ENCODE assay signal across 8 cellular contexts in genomic region chr1:6613361-6614018, GRCh38. TPM values are rescaled to one million over a fixed set of nuclear protein-coding genes. Genes with fewer than 3 reads are reported as not detected.
DNase-seq lines count a peak whose midpoint lies in the region; ATAC-seq and TF ChIP-seq lines count a peak whose summit lies in the region.

Gene PHF13, plus strand, starts transcription at chr1:6613731. Its CDS starts 336 bp downstream, at chr1:6614067.

- H3K27me3 Mint-ChIP-seq in activated CD4-positive, alpha-beta T cell treated with anti-CD3 and anti-CD28 coated beads, Interleukin-2, amount 10 ng/mL, durations not matched to agents 24 days and 14 days = peaks cover 2% of the 10 kb centered on the region

- peaks cover 16 to 26% (median 20%) of the 10 kb centered on the region in 10 experiments for H3K4me1 ChIP-seq in BLaER1 treated with 17β-estradiol and CSF1 and Interleukin-3, amounts not matched to agents 10 nM and 100 nM
- H3K4me1 ChIP-seq in colonic mucosa = peaks cover 3% of the 10 kb centered on the region

- no peak for TF ChIP-seq CTCF in colonic mucosa (IDR thresholded peaks at IDR 0.05)

- H3K27ac Mint-ChIP-seq in activated CD4-positive, alpha-beta T cell treated with anti-CD3 and anti-CD28 coated beads, Interleukin-2, amount 10 ng/mL, durations not matched to agents 24 days and 14 days = peak within 1 kb of the TSS; percentile 85

- peak within 1 kb of the TSS; percentile 95 for H3K4me3 Mint-ChIP-seq in activated CD4-positive, alpha-beta T cell treated with anti-CD3 and anti-CD28 coated beads, Interleukin-2, amount 10 ng/mL, durations not matched to agents 24 days and 14 days

- H3K27ac ChIP-seq in BLaER1 treated with 17β-estradiol and CSF1 and Interleukin-3, amounts not matched to agents 10 nM and 100 nM = peak within 1 kb of the TSS; percentile 66 to 84 (median 78)
- peak within 1 kb of the TSS; percentile 93 for H3K27ac ChIP-seq in colonic mucosa

- ATAC-seq in GM19351 (IDR thresholded peaks at IDR 0.05; ENCODE audit: unreplicated experiment) (peak; percentile 88), HG03520 (IDR thresholded peaks at IDR 0.05; ENCODE audit: unreplicated experiment) (peak; percentile 90), left colon (peak; percentile 94)

- peaks cover 4% of the 10 kb centered on the region for H3K36me3 Mint-ChIP-seq in activated CD4-positive, alpha-beta T cell treated with anti-CD3 and anti-CD28 coated beads, Interleukin-2, amount 10 ng/mL, durations not matched to agents 24 days and 14 days (ENCODE audit: low read depth)

- H3K9ac ChIP-seq in BLaER1 treated with 17β-estradiol and CSF1 and Interleukin-3, amounts not matched to agents 10 nM and 100 nM = peak within 1 kb of the TSS; percentile 81 to 96 (median 87)
- peak within 1 kb of the TSS; percentile 72 to 86 for H3K9ac ChIP-seq in colonic mucosa (ENCODE audit: low read depth in 2 of 2, low read length in 2 of 2)

- peak within 1 kb of the TSS; percentile 93 to 99 (median 98) for H3K4me3 ChIP-seq in BLaER1 treated with 17β-estradiol and CSF1 and Interleukin-3, amounts not matched to agents 10 nM and 100 nM
- H3K4me3 ChIP-seq in colonic mucosa = peak within 1 kb of the TSS; percentile 95

- peaks cover 21 to 35% (median 34%) of the 10 kb centered on the region in 11 experiments for H4K20me1 ChIP-seq in BLaER1 treated with 17β-estradiol and CSF1 and Interleukin-3, amounts not matched to agents 10 nM and 100 nM

- intact Hi-C loops in activated CD4-positive, alpha-beta T cell treated with anti-CD3 and anti-CD28 coated beads, Interleukin-2, amount 10 ng/mL, durations not matched to agents 24 days and 14 days (cut with micrococcal nuclease) = loop anchor here (1.0 to 5.0 kb wide), 4 partner anchors 10 to 171 kb away; partner anchors contain the start of genes CAMTA1 and DNAJC11
- intact Hi-C loops in colonic mucosa (cut with DNase I) = no loop called here
- intact Hi-C loops in left colon (cut with DNase I, micrococcal nuclease) = no loop called here

- peaks cover 21% of the 10 kb centered on the region for H3K4me1 Mint-ChIP-seq in activated CD4-positive, alpha-beta T cell treated with anti-CD3 and anti-CD28 coated beads, Interleukin-2, amount 10 ng/mL, durations not matched to agents 24 days and 14 days

- peaks cover 16 to 21% (median 20%) of the 10 kb centered on the region in 11 experiments for H3K36me3 ChIP-seq in BLaER1 treated with 17β-estradiol and CSF1 and Interleukin-3, amounts not matched to agents 10 nM and 100 nM
- no peaks in the 10 kb centered on the region for H3K36me3 ChIP-seq in colonic mucosa

- no peaks in the 10 kb centered on the region for H3K9me3 Mint-ChIP-seq in activated CD4-positive, alpha-beta T cell treated with anti-CD3 and anti-CD28 coated beads, Interleukin-2, amount 10 ng/mL, durations not matched to agents 24 days and 14 days

- DNase-seq in NCI-H526 treated with DMSO at 0.1 percent for 48 hours (lab: John Stamatoyannopoulos, UW) (peak; percentile 98), colonic mucosa (peak; percentile 99), left colon (peak; percentile 99 to 100)
- DNase-seq in activated CD4-positive, alpha-beta T cell treated with anti-CD3 and anti-CD28 coated beads, Interleukin-2, amount 10 ng/mL, durations not matched to agents 24 days and 14 days = peak; percentile 100
- DNase-seq in stimulated activated CD4-positive, alpha-beta T cell treated with anti-CD3 and anti-CD28 coated beads, Interleukin-1b, Interleukin-23, amount 100 ng/mL, for 4 hours (ENCODE audit: low read depth in 2 of 2) = peak; percentile 99

- peak within 1 kb of the TSS; percentile 91 to 99 (median 97) for H3K4me2 ChIP-seq in BLaER1 treated with 17β-estradiol and CSF1 and Interleukin-3, amounts not matched to agents 10 nM and 100 nM

- no peaks in the 10 kb centered on the region for H3K9me3 ChIP-seq in BLaER1 treated with 17β-estradiol and CSF1 and Interleukin-3, amounts not matched to agents 10 nM and 100 nM (replicated peaks in 1 of 11)
- H3K9me3 ChIP-seq in colonic mucosa = no peaks in the 10 kb centered on the region

- H3K27me3 ChIP-seq in BLaER1 treated with 17β-estradiol and CSF1 and Interleukin-3, amounts not matched to agents 10 nM and 100 nM = peaks cover 0 to 19% (median 13%) of the 10 kb centered on the region in 11 experiments; a peak in 10 of 22 replicates
- H3K27me3 ChIP-seq in colonic mucosa = no peaks in the 10 kb centered on the region

RNA-seq across cellular contexts. Expression of gene PHF13, which starts in this region (rescaled TPM):
- total RNA-seq in activated CD4-positive, alpha-beta T cell treated with anti-CD3 and anti-CD28 coated beads, Interleukin-2, amount 10 ng/mL, durations not matched to agents 24 days and 14 days = 19.1 and 20.1 TPM in 2 replicates
- total RNA-seq in colonic mucosa = 10 to 100 TPM in 1 of 2 donors, 1 to 10 TPM in 1; 8.0 to 13.4 TPM
- total RNA-seq in left colon = 10 to 100 TPM in 1 of 2 donors, 1 to 10 TPM in 1; 6.7 to 11.2 TPM

Comparison
In these comparisons a context has a peak if more than half of its experiments do, and no peak if none do; other contexts are left out.
1. Peak in every context shown above with its lines: DNase-seq, ATAC-seq, H3K4me3 ChIP-seq and H3K27ac ChIP-seq.